16 cellular contexts compared by ENCODE assay signal in the genomic region with DNA sequence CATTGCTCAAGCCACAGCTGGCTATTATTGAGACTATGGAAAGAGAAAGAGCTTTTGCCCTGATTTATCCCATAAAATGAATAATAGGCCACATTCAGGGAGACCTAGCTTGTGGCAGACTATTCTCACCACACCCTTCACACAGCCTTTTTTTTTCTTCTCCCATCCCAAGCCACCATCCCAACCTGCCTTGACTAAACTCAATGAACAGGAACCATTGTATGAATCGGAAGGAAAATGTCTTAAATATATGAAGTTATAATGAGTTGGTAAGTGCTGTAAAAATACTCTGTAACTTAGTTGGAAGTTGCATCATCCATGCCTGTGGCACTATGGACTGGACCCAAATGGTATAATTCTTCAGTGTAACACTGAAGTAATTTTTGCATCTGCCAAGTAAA.
DNase-seq lines count a peak whose midpoint lies in the region; ATAC-seq, FAIRE-seq and TF ChIP-seq lines count a peak whose summit lies in the region.
"Had no signal": no experiment of that assay in that cellular context is flagged by ENCODE, and none has a peak within 500 bp of the region (broad histone marks: within the 10 kb centered on the region; RNA-seq: fewer than 3 reads in every experiment).

No MANE protein-coding gene starts in this region.

- BruUV-seq in Panc1 (replicated peaks; lab: Mats Ljungman, UMichigan), result no TSS peak

- POLR2A ChIA-PET in Panc1 (lab: Charles Lee), result no interaction called here

- H3K27me3 ChIP-seq in Panc1 (ENCODE audit: control insufficient read depth, insufficient read depth, low read length) (no peaks in the 10 kb centered on the region), sigmoid colon (no peaks in the 10 kb centered on the region), small intestine (ENCODE audit: control insufficient read depth in 2 of 2, insufficient read depth in 2 of 2, low read length in 2 of 2) (no peaks in the 10 kb centered on the region)
- H3K27me3 ChIP-seq: heart left ventricle had no signal

- ATAC-seq in Panc1, result no peak
- ATAC-seq in HG03442 (IDR thresholded peaks at IDR 0.05; ENCODE audit: unreplicated experiment), result no peak
- ATAC-seq: CD8-positive, alpha-beta T cell; heart left ventricle had no signal

- CTCF ChIA-PET in Panc1 (lab: Charles Lee), result no interaction called here

- TF ChIP-seq POLR2A in sigmoid colon (IDR thresholded peaks at IDR 0.05), result no peak

- H3K9me3 ChIP-seq in Panc1 (ENCODE audit: control insufficient read depth, insufficient read depth, low read depth, low read length), result no peaks in the 10 kb centered on the region
- peaks cover 0 to 4% (median 0%) of the 10 kb centered on the region in 4 donors for H3K9me3 ChIP-seq in sigmoid colon
- H3K9me3 ChIP-seq in small intestine (ENCODE audit: control insufficient read depth, low read depth), result no peaks in the 10 kb centered on the region

- WGBS in sigmoid colon, 2 donors, result 87 to 88% methylated on average over 1 of the region's 1 CpG
- WGBS in small intestine, 3 donors, result 90 to 97% (median 94%) methylated on average over 1 of the region's 1 CpG

- H3K4me3 ChIP-seq in Panc1 (ENCODE audit: low read depth in 2 of 2, low read length in 2 of 2) (no peak overlapping the region), sigmoid colon (no peak overlapping the region), coronary artery (no peak overlapping the region), small intestine (ENCODE audit: low read depth in 1 of 2, low read length in 2 of 2) (no peak overlapping the region)
- H3K4me3 ChIP-seq: heart left ventricle had no signal

- in situ Hi-C loops in Panc1 (cut with HindIII; ENCODE audit: low pct_unique_long_range_greater_than_20kb, low sequenced_read_pairs), result no loop called here

- TF ChIP-seq CTCF in Panc1 (IDR thresholded peaks at IDR 0.05), result no peak
- no peak for TF ChIP-seq CTCF in sigmoid colon (IDR thresholded peaks at IDR 0.05)
- no peak for TF ChIP-seq CTCF in coronary artery (IDR thresholded peaks at IDR 0.05)

- no peak for TF ChIP-seq EP300 in sigmoid colon (IDR thresholded peaks at IDR 0.05)

- no peak for FAIRE-seq in small intestine (lab: Jason Lieb, UNC)
- FAIRE-seq: colon had no signal

- H3K27ac ChIP-seq in Panc1 (ENCODE audit: low read length) (peak overlapping the region; percentile 36; the same call in 1 of the 2 replicates), sigmoid colon (peak overlapping the region in 3 of 4 donors; percentile 66 to 84 (median 81)), coronary artery (no peak overlapping the region), small intestine (ENCODE audit: low read depth in 1 of 2, low read length in 1 of 2) (no peak overlapping the region)

- intact Hi-C loops in Panc1 (cut with micrococcal nuclease; ENCODE audit: unreplicated experiment) (no loop called here), sigmoid colon (cut with DNase I) (no loop called here)

- DNase-seq in GM03348 (ENCODE audit: low spot score) (peak; percentile 27), Panc1 (ENCODE audit: low read depth, low spot score) (no peak), fibroblast of peridontal ligament (ENCODE audit: extremely low read depth) (peak; percentile 93), sigmoid colon (no peak), nucleus accumbens (lab: John Stamatoyannopoulos, UW) (no peak), coronary artery (ENCODE audit: low spot score) (no peak), small intestine (no peak)
- DNase-seq: CD8-positive, alpha-beta T cell; heart left ventricle; NCI-H446; RPMI8226; stimulated activated CD4-positive, alpha-beta T cell treated with anti-CD3 and anti-CD28 coated beads, Interleukin-2, amount 100 ng/mL, for 48 hours; stimulated activated naive CD4-positive, alpha-beta T cell; T-helper 9 cell had no signal

- H3K36me3 ChIP-seq in Panc1 (ENCODE audit: control insufficient read depth, insufficient read depth, low read length) (no peaks in the 10 kb centered on the region), sigmoid colon (no peaks in the 10 kb centered on the region), small intestine (ENCODE audit: control insufficient read depth in 2 of 2, insufficient read depth in 2 of 2, low read length in 2 of 2) (no peaks in the 10 kb centered on the region)
- H3K36me3 ChIP-seq: heart left ventricle had no signal

- H3K4me1 ChIP-seq in Panc1 (ENCODE audit: control insufficient read depth, insufficient read depth, low read length) (no peaks in the 10 kb centered on the region; the same call in 1 of the 2 replicates), sigmoid colon (peaks cover 0 to 63% (median 54%) of the 10 kb centered on the region in 4 donors), small intestine (ENCODE audit: control insufficient read depth in 2 of 2, insufficient read depth in 1 of 2, low read depth in 1 of 2, low read length in 1 of 2) (no peaks in the 10 kb centered on the region)

Comparison
In these comparisons a context has a peak if more than half of its experiments do, and no peak if none do; other contexts are left out.
1. DNase-seq: peak in GM03348 (single experiment) and fibroblast of peridontal ligament (single experiment); none in Panc1 (single experiment), sigmoid colon (single experiment), nucleus accumbens (0 of 56), coronary artery (single experiment) and small intestine (single experiment).
2. H3K27ac ChIP-seq: peak in Panc1 (single experiment) and sigmoid colon (3 of 4); none in coronary artery (0 of 2) and small intestine (0 of 2).